ENCODE assay signal across 11 cellular contexts in the genomic region with DNA sequence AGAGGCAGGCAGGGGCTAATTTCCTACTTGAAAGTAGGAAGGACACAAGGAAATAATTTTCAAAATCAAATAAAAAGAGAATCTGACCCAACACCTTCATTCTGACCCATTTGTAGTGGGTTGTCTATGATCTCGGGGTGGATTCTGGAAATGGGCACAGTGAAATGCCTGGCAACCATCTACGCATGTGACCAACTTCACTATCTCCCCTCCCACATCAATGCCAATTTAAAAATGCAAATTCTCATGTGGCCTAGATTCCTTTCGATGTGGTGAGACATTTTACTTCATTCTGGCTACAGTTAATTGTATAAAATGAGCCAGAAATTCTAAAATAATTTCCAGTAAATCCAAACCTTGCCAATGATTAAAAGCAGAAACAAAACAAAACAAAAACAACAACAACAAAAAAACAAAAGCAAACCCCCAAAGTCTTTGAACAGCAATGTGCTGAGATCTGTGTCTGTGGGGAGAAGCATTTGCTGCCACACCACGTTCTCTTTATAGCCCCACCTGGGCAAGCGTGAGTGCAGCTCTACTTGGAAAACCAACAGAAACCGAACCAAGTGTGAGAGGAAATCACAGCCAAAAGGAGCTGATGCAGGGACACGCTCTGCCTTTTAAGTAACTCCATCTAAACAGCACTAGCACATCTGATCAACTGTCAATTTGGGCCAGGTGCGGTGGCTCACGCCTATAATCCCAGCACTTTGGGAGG. TPM values are rescaled to one million over a fixed set of nuclear protein-coding genes. Genes with fewer than 3 reads are reported as not detected.
DNase-seq lines count a peak whose midpoint lies in the region; ATAC-seq and TF ChIP-seq lines count a peak whose summit lies in the region.
"Had no signal": no experiment of that assay in that cellular context is flagged by ENCODE, and none has a peak within 500 bp of the region (broad histone marks: within the 10 kb centered on the region; RNA-seq: fewer than 3 reads in every experiment).

No MANE protein-coding gene starts in this region.

- CTCF ChIA-PET in CD8-positive, alpha-beta memory T cell (lab: Charles Lee): interaction anchor here (1.0 to 1.4 kb wide), 5 partner anchors 9 to 151 kb away, joined by 3 to 11 read pairs (median 3); no protein-coding TSS in a partner anchor
- CTCF ChIA-PET in activated naive CD4-positive, alpha-beta T cell treated with anti-CD3 and anti-CD28 coated beads, Interleukin-2, amount 10 ng/mL, durations not matched to agents 7 days and 5 days (lab: Charles Lee): interaction anchor here (1.0 to 1.9 kb wide), 2 partner anchors 9 to 123 kb away, joined by 3 to 6 read pairs; no protein-coding TSS in a partner anchor

- peaks cover 8% of the 10 kb centered on the region for H3K36me3 ChIP-seq in CD8-positive, alpha-beta memory T cell (ENCODE audit: insufficient read depth, low read length)

- POLR2A ChIA-PET in CD8-positive, alpha-beta memory T cell (lab: Charles Lee): interaction anchor here (0.7 to 2.1 kb wide), 3 partner anchors 38 to 147 kb away, joined by 3 to 11 read pairs (median 6); no protein-coding TSS in a partner anchor
- POLR2A ChIA-PET in naive thymus-derived CD8-positive, alpha-beta T cell (lab: Charles Lee): interaction anchor here (0.7 to 12.6 kb wide), 9 partner anchors 10 to 147 kb away, joined by 3 to 225 read pairs (median 5); a partner anchor contains a TSS

- peak in 3 of 5 donors; percentile 22 to 77 (median 63) for DNase-seq in CD8-positive, alpha-beta memory T cell
- DNase-seq in NCI-H526 (lab: John Stamatoyannopoulos, UW) (peak; percentile 4 to 58), A172 (ENCODE audit: low spot score) (no peak), CD14-positive monocyte (ENCODE audit: low spot score) (no peak), NCI-H446 treated with DMSO at 0.1 percent for 48 hours (lab: John Stamatoyannopoulos, UW) (no peak)
- DNase-seq in activated naive CD4-positive, alpha-beta T cell treated with anti-CD3 and anti-CD28 coated beads, Interleukin-2, amount 10 ng/mL, durations not matched to agents 7 days and 5 days: peak; percentile 58
- peak in 7 of 10 donors; percentile 39 to 78 (median 56) for DNase-seq in naive thymus-derived CD8-positive, alpha-beta T cell
- DNase-seq: retina, SJCRH30 had no signal

- no peaks in the 10 kb centered on the region for H3K9me3 Mint-ChIP-seq in CD8-positive, alpha-beta memory T cell
- no peaks in the 10 kb centered on the region for H3K9me3 Mint-ChIP-seq in activated naive CD4-positive, alpha-beta T cell treated with anti-CD3 and anti-CD28 coated beads, Interleukin-2, amount 10 ng/mL, durations not matched to agents 7 days and 5 days
- no peaks in the 10 kb centered on the region for H3K9me3 Mint-ChIP-seq in naive thymus-derived CD8-positive, alpha-beta T cell
- H3K9me3 Mint-ChIP-seq in CD14-positive monocyte: peaks cover 0 to under 1% (median 0%) of the 10 kb centered on the region in 7 donors
- H3K9me3 Mint-ChIP-seq: mesothelial cell of epicardium had no signal

- H3K4me1 Mint-ChIP-seq in CD8-positive, alpha-beta memory T cell: peaks cover 62 to 79% (median 79%) of the 10 kb centered on the region in 3 donors
- peaks cover 90% of the 10 kb centered on the region for H3K4me1 Mint-ChIP-seq in activated naive CD4-positive, alpha-beta T cell treated with anti-CD3 and anti-CD28 coated beads, Interleukin-2, amount 10 ng/mL, durations not matched to agents 7 days and 5 days
- peaks cover 42 to 86% (median 82%) of the 10 kb centered on the region in 4 donors for H3K4me1 Mint-ChIP-seq in naive thymus-derived CD8-positive, alpha-beta T cell
- peaks cover 37% of the 10 kb centered on the region for H3K4me1 Mint-ChIP-seq in CD14-positive monocyte
- H3K4me1 Mint-ChIP-seq: mesothelial cell of epicardium had no signal

- intact Hi-C loops in CD14-positive monocyte (cut with micrococcal nuclease): no loop called here

- no peak for TF ChIP-seq CTCF in CD14-positive monocyte (IDR thresholded peaks at IDR 0.05)

- ATAC-seq in naive thymus-derived CD8-positive, alpha-beta T cell: peak; percentile 34 to 64
- ATAC-seq in HG03108 (IDR thresholded peaks at IDR 0.05; ENCODE audit: unreplicated experiment): no peak

- peaks cover 0 to 10% of the 10 kb centered on the region in 2 donors for H3K27me3 Mint-ChIP-seq in CD8-positive, alpha-beta memory T cell
- H3K27me3 Mint-ChIP-seq in activated naive CD4-positive, alpha-beta T cell treated with anti-CD3 and anti-CD28 coated beads, Interleukin-2, amount 10 ng/mL, durations not matched to agents 7 days and 5 days: no peaks in the 10 kb centered on the region
- peaks cover 0 to 1% (median 0%) of the 10 kb centered on the region in 5 donors for H3K27me3 Mint-ChIP-seq in naive thymus-derived CD8-positive, alpha-beta T cell
- H3K27me3 Mint-ChIP-seq in CD14-positive monocyte (ENCODE audit: low read depth in 3 of 3): peaks cover 0 to 2% (median 0%) of the 10 kb centered on the region in 3 donors

- H3K36me3 Mint-ChIP-seq in CD8-positive, alpha-beta memory T cell: peaks cover 11 to 76% (median 34%) of the 10 kb centered on the region in 3 donors
- peaks cover 77% of the 10 kb centered on the region for H3K36me3 Mint-ChIP-seq in activated naive CD4-positive, alpha-beta T cell treated with anti-CD3 and anti-CD28 coated beads, Interleukin-2, amount 10 ng/mL, durations not matched to agents 7 days and 5 days
- peaks cover 11 to 70% (median 25%) of the 10 kb centered on the region in 3 donors for H3K36me3 Mint-ChIP-seq in naive thymus-derived CD8-positive, alpha-beta T cell
- H3K36me3 Mint-ChIP-seq in CD14-positive monocyte: peaks cover 63 to 83% of the 10 kb centered on the region in 2 donors

- peak overlapping the region; percentile 81 to 100 (median 98) for H3K27ac Mint-ChIP-seq in CD8-positive, alpha-beta memory T cell
- H3K27ac Mint-ChIP-seq in activated naive CD4-positive, alpha-beta T cell treated with anti-CD3 and anti-CD28 coated beads, Interleukin-2, amount 10 ng/mL, durations not matched to agents 7 days and 5 days: peak overlapping the region; percentile 99
- peak overlapping the region; percentile 93 to 100 (median 96) for H3K27ac Mint-ChIP-seq in naive thymus-derived CD8-positive, alpha-beta T cell
- H3K27ac Mint-ChIP-seq in CD14-positive monocyte: peak overlapping the region in 3 of 7 donors; percentile 4 to 65 (median 42)
- H3K27ac Mint-ChIP-seq: mesothelial cell of epicardium had no signal

- H3K4me3 ChIP-seq in CD8-positive, alpha-beta memory T cell (ENCODE audit: low read length): no peak overlapping the region
- H3K4me3 ChIP-seq: SJCRH30 had no signal

- peak overlapping the region; percentile 27 to 83 (median 66) for H3K4me3 Mint-ChIP-seq in CD8-positive, alpha-beta memory T cell
- peak overlapping the region; percentile 57 for H3K4me3 Mint-ChIP-seq in activated naive CD4-positive, alpha-beta T cell treated with anti-CD3 and anti-CD28 coated beads, Interleukin-2, amount 10 ng/mL, durations not matched to agents 7 days and 5 days
- peak overlapping the region; percentile 44 to 82 (median 70) for H3K4me3 Mint-ChIP-seq in naive thymus-derived CD8-positive, alpha-beta T cell
- no peak overlapping the region for H3K4me3 Mint-ChIP-seq in CD14-positive monocyte
- H3K4me3 Mint-ChIP-seq: mesothelial cell of epicardium had no signal

- no peaks in the 10 kb centered on the region for H3K9me3 ChIP-seq in CD8-positive, alpha-beta memory T cell (ENCODE audit: low read length)
- H3K9me3 ChIP-seq: SJCRH30 had no signal

- H3K4me1 ChIP-seq in CD8-positive, alpha-beta memory T cell (ENCODE audit: insufficient read depth, low read length): peaks cover 64% of the 10 kb centered on the region

- H3K27me3 ChIP-seq in CD8-positive, alpha-beta memory T cell (ENCODE audit: insufficient read depth, low read length, poor library complexity, severe bottlenecking): no peaks in the 10 kb centered on the region
- H3K27me3 ChIP-seq: SJCRH30 had no signal

- peak overlapping the region; percentile 21 for H3K27ac ChIP-seq in CD8-positive, alpha-beta memory T cell (ENCODE audit: low read depth, low read length)
- H3K27ac ChIP-seq: SJCRH30 had no signal

RNA-seq across cellular contexts. Expression of a gene that starts 59.0 kb away (rescaled TPM):
- total RNA-seq in CD8-positive, alpha-beta memory T cell: 10 to 100 TPM; 50.2 to 50.8 TPM
- polyA plus RNA-seq in CD8-positive, alpha-beta memory T cell: 50.3 TPM
- total RNA-seq in naive thymus-derived CD8-positive, alpha-beta T cell: 100 to 1,000 TPM; 117 to 124 TPM
- 10 to 100 TPM; 37.1 to 76.4 (median 49.4) TPM for polyA plus RNA-seq in naive thymus-derived CD8-positive, alpha-beta T cell
- total RNA-seq in A172 (2014; rRNA removed; shearing (Covaris generic)): 4.5 and 7.0 TPM in 2 replicates
- 1 to 10 TPM; 2.7 to 5.2 TPM for polyA plus RNA-seq in CD14-positive monocyte

RNA-seq across cellular contexts. Expression of a gene that starts 59.2 kb away (rescaled TPM):
- total RNA-seq in CD8-positive, alpha-beta memory T cell: 10 to 100 TPM; 71.4 to 76.4 TPM
- polyA plus RNA-seq in CD8-positive, alpha-beta memory T cell: 249 TPM
- 100 to 1,000 TPM in 1 of 2 experiments, 10 to 100 TPM in 1; 98.7 to 104 TPM for total RNA-seq in naive thymus-derived CD8-positive, alpha-beta T cell
- polyA plus RNA-seq in naive thymus-derived CD8-positive, alpha-beta T cell: 100 to 1,000 TPM; 191 to 242 (median 222) TPM
- total RNA-seq in A172 (2014; rRNA removed; shearing (Covaris generic)): 71.9 and 75.3 TPM in 2 replicates
- polyA plus RNA-seq in CD14-positive monocyte: 10 to 100 TPM; 53.3 to 82.4 TPM

Comparison
In these comparisons a context has a peak if more than half of its experiments do, and no peak if none do; other contexts are left out.
1. DNase-seq: peak in CD8-positive, alpha-beta memory T cell (3 of 5), NCI-H526 (2 of 2), activated naive CD4-positive, alpha-beta T cell treated with anti-CD3 and anti-CD28 coated beads, Interleukin-2, amount 10 ng/mL, durations not matched to agents 7 days and 5 days (single experiment) and naive thymus-derived CD8-positive, alpha-beta T cell (7 of 10); none in A172 (single experiment), CD14-positive monocyte (single experiment) and NCI-H446 treated with DMSO at 0.1 percent for 48 hours (single experiment).
2. H3K4me3 Mint-ChIP-seq: peak in CD8-positive, alpha-beta memory T cell (7 of 7), activated naive CD4-positive, alpha-beta T cell treated with anti-CD3 and anti-CD28 coated beads, Interleukin-2, amount 10 ng/mL, durations not matched to agents 7 days and 5 days (single experiment) and naive thymus-derived CD8-positive, alpha-beta T cell (10 of 10); none in CD14-positive monocyte (0 of 2).